Comparison of ENCODE assay signal across 9 cellular contexts in genomic region chr2:191866675-191867506, GRCh38. TPM values are rescaled to one million over a fixed set of nuclear protein-coding genes. Genes with fewer than 3 reads are reported as not detected.
DNase-seq lines count a peak whose midpoint lies in the region; TF ChIP-seq lines count a peak whose summit lies in the region.
"Had no signal": no experiment of that assay in that cellular context is flagged by ENCODE, and none has a peak within 500 bp of the region (broad histone marks: within the 10 kb centered on the region; RNA-seq: fewer than 3 reads in every experiment).

No MANE protein-coding gene starts in this region.

- DNase-seq in HPDE6-E6E7 (ENCODE audit: extremely low spot score): peak; percentile 35
- peak; percentile 93 for DNase-seq in kidney tubule cell (ENCODE audit: low spot score)
- DNase-seq in stromal cell of bone marrow (ENCODE audit: low read depth): peak; percentile 87
- DNase-seq in NCI-H526 treated with DMSO at 0.1 percent for 48 hours (lab: John Stamatoyannopoulos, UW): no peak
- no peak for DNase-seq in activated CD4-positive, alpha-beta memory T cell treated with anti-CD3 and anti-CD28 coated beads for 36 hours
- DNase-seq in NOMO-1 treated with DMSO at 0.1 percent for 48 hours (lab: John Stamatoyannopoulos, UW; ENCODE audit: unreplicated experiment): no peak
- DNase-seq in cerebellar nuclear complex (lab: John Stamatoyannopoulos, UW): no peak

- no peak overlapping the region for H3K4me3 Mint-ChIP-seq in brain
- no peak overlapping the region for H3K4me3 Mint-ChIP-seq in activated CD4-positive, alpha-beta memory T cell treated with anti-CD3 and anti-CD28 coated beads for 36 hours
- H3K4me3 Mint-ChIP-seq: activated naive CD4-positive, alpha-beta T cell treated with anti-CD3 and anti-CD28 coated beads, Interleukin-2, amount 50 U/mL, for 24 hours had no signal

- H3K27me3 Mint-ChIP-seq in brain: no peaks in the 10 kb centered on the region
- H3K27me3 Mint-ChIP-seq in activated CD4-positive, alpha-beta memory T cell treated with anti-CD3 and anti-CD28 coated beads for 36 hours: peaks cover 16% of the 10 kb centered on the region

- H3K36me3 Mint-ChIP-seq in brain: no peaks in the 10 kb centered on the region
- H3K36me3 Mint-ChIP-seq in activated CD4-positive, alpha-beta memory T cell treated with anti-CD3 and anti-CD28 coated beads for 36 hours: no peaks in the 10 kb centered on the region
- H3K36me3 Mint-ChIP-seq: activated naive CD4-positive, alpha-beta T cell treated with anti-CD3 and anti-CD28 coated beads, Interleukin-2, amount 50 U/mL, for 24 hours had no signal

- H3K27ac Mint-ChIP-seq in brain: peak overlapping the region in 3 of 5 experiments; percentile 67 to 86 (median 73)
- H3K27ac Mint-ChIP-seq in activated CD4-positive, alpha-beta memory T cell treated with anti-CD3 and anti-CD28 coated beads for 36 hours: no peak overlapping the region
- H3K27ac Mint-ChIP-seq: activated naive CD4-positive, alpha-beta T cell treated with anti-CD3 and anti-CD28 coated beads, Interleukin-2, amount 50 U/mL, for 24 hours had no signal

- POLR2A ChIA-PET in activated CD4-positive, alpha-beta memory T cell treated with anti-CD3 and anti-CD28 coated beads for 36 hours (lab: Charles Lee): no interaction called here

- intact Hi-C loops in activated CD4-positive, alpha-beta memory T cell treated with anti-CD3 and anti-CD28 coated beads for 36 hours (cut with micrococcal nuclease): loop anchor here (5.0 kb wide), 1 partner anchor 560 kb away; no protein-coding TSS in a partner anchor

- H3K4me1 Mint-ChIP-seq in brain: peaks cover 32% of the 10 kb centered on the region
- H3K4me1 Mint-ChIP-seq in activated CD4-positive, alpha-beta memory T cell treated with anti-CD3 and anti-CD28 coated beads for 36 hours (ENCODE audit: low read depth): no peaks in the 10 kb centered on the region
- H3K4me1 Mint-ChIP-seq: activated naive CD4-positive, alpha-beta T cell treated with anti-CD3 and anti-CD28 coated beads, Interleukin-2, amount 50 U/mL, for 24 hours had no signal

- H3K9me3 Mint-ChIP-seq in brain: no peaks in the 10 kb centered on the region
- H3K9me3 Mint-ChIP-seq in activated CD4-positive, alpha-beta memory T cell treated with anti-CD3 and anti-CD28 coated beads for 36 hours: no peaks in the 10 kb centered on the region
- H3K9me3 Mint-ChIP-seq: activated naive CD4-positive, alpha-beta T cell treated with anti-CD3 and anti-CD28 coated beads, Interleukin-2, amount 50 U/mL, for 24 hours had no signal

- CTCF ChIA-PET in activated CD4-positive, alpha-beta memory T cell treated with anti-CD3 and anti-CD28 coated beads for 36 hours (lab: Charles Lee): interaction anchor here (1.0 kb wide), 1 partner anchor 68 kb away, joined by 3 read pairs; no protein-coding TSS in a partner anchor

- TF ChIP-seq CTCF in brain (conservative IDR thresholded peaks at IDR 0.05): no peak

RNA-seq across cellular contexts. Expression of gene CAVIN2, which starts 20.0 kb away (rescaled TPM):
- polyA plus RNA-seq in brain (ENCODE audit: insufficient read depth, low read depth, low replicate concordance): 7.8 TPM
- not detected for total RNA-seq in activated CD4-positive, alpha-beta memory T cell treated with anti-CD3 and anti-CD28 coated beads for 36 hours

Comparison
In these comparisons a context has a peak if more than half of its experiments do, and no peak if none do; other contexts are left out.
1. DNase-seq: peak in HPDE6-E6E7 (single experiment), kidney tubule cell (single experiment) and stromal cell of bone marrow (single experiment); none in NCI-H526 treated with DMSO at 0.1 percent for 48 hours (single experiment), activated CD4-positive, alpha-beta memory T cell treated with anti-CD3 and anti-CD28 coated beads for 36 hours (single experiment), NOMO-1 treated with DMSO at 0.1 percent for 48 hours (single experiment) and cerebellar nuclear complex (0 of 2).